In genomic region chr13:46529509-46529908, GRCh38 we compare ENCODE assay signal across 18 cellular contexts. TPM values are rescaled to one million over a fixed set of nuclear protein-coding genes. Genes with fewer than 3 reads are reported as not detected.
DNase-seq lines count a peak whose midpoint lies in the region; ATAC-seq and TF ChIP-seq lines count a peak whose summit lies in the region.
"Had no signal": no experiment of that assay in that cellular context is flagged by ENCODE, and none has a peak within 500 bp of the region (broad histone marks: within the 10 kb centered on the region; RNA-seq: fewer than 3 reads in every experiment).

No MANE protein-coding gene starts in this region.

- H3K4me1 ChIP-seq in endodermal cell (ENCODE audit: control insufficient read depth, insufficient read depth, low read length): no peaks in the 10 kb centered on the region
- H3K4me1 ChIP-seq: suprapubic skin had no signal

- WGBS in endodermal cell (ENCODE audit: insufficient coverage in 1 of 2, insufficient read length in 1 of 2), 2 experiments: 92% methylated on average over 2 of the region's 2 CpGs

- H3K4me3 ChIP-seq in endodermal cell (ENCODE audit: low read length): no peak overlapping the region
- H3K4me3 ChIP-seq in foreskin fibroblast (ENCODE audit: low read depth in 1 of 2, low read length in 2 of 2): no peak overlapping the region
- H3K4me3 ChIP-seq: suprapubic skin had no signal

- H3K27me3 ChIP-seq in endodermal cell (ENCODE audit: control insufficient read depth, insufficient read depth, low read length, poor library complexity, severe bottlenecking): peaks cover 43% of the 10 kb centered on the region
- H3K27me3 ChIP-seq: suprapubic skin had no signal

- peaks cover 5% of the 10 kb centered on the region for H3K27me3 Mint-ChIP-seq in activated T-helper 1 cell treated with anti-CD3 and anti-CD28 coated beads, Interleukin-12 subunit alpha, Interleukin-12 subunit beta, Interleukin-2, Interleukin-4 antibody, amounts not matched to agents 30 ng/mL and 10 ng/mL and 1 ng/mL, durations not matched to agents 14 hours and 24 hours and 36 hours (ENCODE audit: insufficient read depth)
- peaks cover 18% of the 10 kb centered on the region for H3K27me3 Mint-ChIP-seq in endodermal cell (ENCODE audit: insufficient read depth)

- no peak overlapping the region for H3K27ac ChIP-seq in endodermal cell (ENCODE audit: low read depth, low read length)
- H3K27ac ChIP-seq: suprapubic skin had no signal

- H3K9me3 Mint-ChIP-seq in activated T-helper 1 cell treated with anti-CD3 and anti-CD28 coated beads, Interleukin-12 subunit alpha, Interleukin-12 subunit beta, Interleukin-2, Interleukin-4 antibody, amounts not matched to agents 30 ng/mL and 10 ng/mL and 1 ng/mL, durations not matched to agents 14 hours and 24 hours and 36 hours: no peaks in the 10 kb centered on the region
- H3K9me3 Mint-ChIP-seq in endodermal cell: no peaks in the 10 kb centered on the region
- H3K9me3 Mint-ChIP-seq: central memory CD8-positive, alpha-beta T cell; memory B cell; nephron progenitor cell; WTC11 had no signal

- intact Hi-C loops in activated T-helper 1 cell treated with anti-CD3 and anti-CD28 coated beads, Interleukin-12 subunit alpha, Interleukin-12 subunit beta, Interleukin-2, Interleukin-4 antibody, amounts not matched to agents 30 ng/mL and 10 ng/mL and 1 ng/mL, durations not matched to agents 14 hours and 24 hours and 36 hours (cut with micrococcal nuclease): no loop called here

- no peaks in the 10 kb centered on the region for H3K36me3 ChIP-seq in endodermal cell (ENCODE audit: control insufficient read depth, insufficient read depth, low read length)
- H3K36me3 ChIP-seq: suprapubic skin had no signal

- H3K36me3 Mint-ChIP-seq in activated T-helper 1 cell treated with anti-CD3 and anti-CD28 coated beads, Interleukin-12 subunit alpha, Interleukin-12 subunit beta, Interleukin-2, Interleukin-4 antibody, amounts not matched to agents 30 ng/mL and 10 ng/mL and 1 ng/mL, durations not matched to agents 14 hours and 24 hours and 36 hours (ENCODE audit: low read depth): no peaks in the 10 kb centered on the region
- H3K36me3 Mint-ChIP-seq in endodermal cell (ENCODE audit: low read depth): no peaks in the 10 kb centered on the region
- H3K36me3 Mint-ChIP-seq: memory B cell, WTC11 had no signal

- no peak overlapping the region for H3K9ac ChIP-seq in endodermal cell (ENCODE audit: extremely low read depth, low read length, poor library complexity, severe bottlenecking)

- DNase-seq in stimulated activated CD4-positive, alpha-beta T cell treated with anti-CD3 and anti-CD28 coated beads, Interleukin-15, amount 100 ng/mL, for 24 hours: peak; percentile 7
- no peak for DNase-seq in stimulated activated CD4-positive, alpha-beta T cell treated with anti-CD3 and anti-CD28 coated beads, Interleukin-2, amount 100 ng/mL, for 24 hours
- DNase-seq in activated T-helper 1 cell treated with anti-CD3 and anti-CD28 coated beads, Interleukin-12 subunit alpha, Interleukin-12 subunit beta, Interleukin-2, Interleukin-4 antibody, amounts not matched to agents 30 ng/mL and 10 ng/mL and 1 ng/mL, durations not matched to agents 14 hours and 24 hours and 36 hours (ENCODE audit: low spot score): no peak
- no peak for DNase-seq in endodermal cell
- no peak for DNase-seq in NK-92 (lab: John Stamatoyannopoulos, UW; ENCODE audit: unreplicated experiment)
- no peak for DNase-seq in foreskin fibroblast
- DNase-seq: amygdala; effector memory CD4-positive, alpha-beta T cell; NCI-H146; NCI-H446; nephron progenitor cell; SHP77 treated with DMSO at 0.1 percent for 48 hours had no signal

- no peaks in the 10 kb centered on the region for H3K9me3 ChIP-seq in endodermal cell (ENCODE audit: control insufficient read depth, low read length)
- H3K9me3 ChIP-seq: suprapubic skin had no signal

- peaks cover 26% of the 10 kb centered on the region for H3K4me1 Mint-ChIP-seq in activated T-helper 1 cell treated with anti-CD3 and anti-CD28 coated beads, Interleukin-12 subunit alpha, Interleukin-12 subunit beta, Interleukin-2, Interleukin-4 antibody, amounts not matched to agents 30 ng/mL and 10 ng/mL and 1 ng/mL, durations not matched to agents 14 hours and 24 hours and 36 hours (ENCODE audit: low read depth)
- H3K4me1 Mint-ChIP-seq in endodermal cell: no peaks in the 10 kb centered on the region
- H3K4me1 Mint-ChIP-seq: B cell; central memory CD8-positive, alpha-beta T cell; WTC11 had no signal

- TF ChIP-seq CTCF in endodermal cell (conservative IDR thresholded peaks at IDR 0.05): no peak
- no peak for TF ChIP-seq CTCF in foreskin fibroblast (IDR thresholded peaks at IDR 0.05; ENCODE audit: low read depth, low read length)

- H3K4me3 Mint-ChIP-seq in activated T-helper 1 cell treated with anti-CD3 and anti-CD28 coated beads, Interleukin-12 subunit alpha, Interleukin-12 subunit beta, Interleukin-2, Interleukin-4 antibody, amounts not matched to agents 30 ng/mL and 10 ng/mL and 1 ng/mL, durations not matched to agents 14 hours and 24 hours and 36 hours: no peak overlapping the region
- H3K4me3 Mint-ChIP-seq in endodermal cell: no peak overlapping the region
- H3K4me3 Mint-ChIP-seq: B cell; central memory CD8-positive, alpha-beta T cell; memory B cell; nephron progenitor cell; WTC11 had no signal

- ATAC-seq in HG02610 (IDR thresholded peaks at IDR 0.05; ENCODE audit: unreplicated experiment): peak; percentile 56
- ATAC-seq: WTC11 had no signal

- peak overlapping the region; percentile 32 for H3K27ac Mint-ChIP-seq in activated T-helper 1 cell treated with anti-CD3 and anti-CD28 coated beads, Interleukin-12 subunit alpha, Interleukin-12 subunit beta, Interleukin-2, Interleukin-4 antibody, amounts not matched to agents 30 ng/mL and 10 ng/mL and 1 ng/mL, durations not matched to agents 14 hours and 24 hours and 36 hours
- no peak overlapping the region for H3K27ac Mint-ChIP-seq in endodermal cell
- H3K27ac Mint-ChIP-seq: B cell, memory B cell, nephron progenitor cell, WTC11 had no signal

RNA-seq across cellular contexts. Expression of gene LRCH1, which starts 23.5 kb away (rescaled TPM):
- 20.3 and 21.8 TPM in 2 replicates for total RNA-seq in activated T-helper 1 cell treated with anti-CD3 and anti-CD28 coated beads, Interleukin-12 subunit alpha, Interleukin-12 subunit beta, Interleukin-2, Interleukin-4 antibody, amounts not matched to agents 30 ng/mL and 10 ng/mL and 1 ng/mL, durations not matched to agents 14 hours and 24 hours and 36 hours
- 10 to 100 TPM in 1 of 2 donors, 1 to 10 TPM in 1; 8.1 to 11.8 TPM for total RNA-seq in endodermal cell
- polyA plus RNA-seq in endodermal cell (2013, experiment 1 of 2): 10.0 TPM
- polyA plus RNA-seq in endodermal cell (2013, experiment 2 of 2): 10.1 TPM
